11 cellular contexts compared by ENCODE assay signal in genomic region chr2:118841828-118842461, GRCh38. TPM values are rescaled to one million over a fixed set of nuclear protein-coding genes. Genes with fewer than 3 reads are reported as not detected.
A peak's percentile ranks its signal among the peaks of the same experiment; 100 is the strongest.
DNase-seq lines count a peak whose midpoint lies in the region; ATAC-seq, FAIRE-seq and TF ChIP-seq lines count a peak whose summit lies in the region.
"Had no signal": no experiment of that assay in that cellular context is flagged by ENCODE, and none has a peak within 500 bp of the region (broad histone marks: within the 10 kb centered on the region; RNA-seq: fewer than 3 reads in every experiment).

No MANE protein-coding gene starts in this region.

- no peaks in the 10 kb centered on the region for H3K36me3 Mint-ChIP-seq in activated naive CD4-positive, alpha-beta T cell treated with anti-CD3 and anti-CD28 coated beads for 36 hours (ENCODE audit: low read depth)
- H3K36me3 Mint-ChIP-seq in Caco-2 (ENCODE audit: insufficient read depth, unreplicated experiment): no peaks in the 10 kb centered on the region

- TF ChIP-seq POLR2A in GM12878 (IDR thresholded peaks at IDR 0.05; ENCODE audit: low read depth, low read length) (no peak), suprapubic skin (IDR thresholded peaks at IDR 0.05) (no peak)

- H3K4me3 ChIP-seq in GM12878: no peak overlapping the region
- peak overlapping the region; percentile 11 to 51 for H3K4me3 ChIP-seq in muscle layer of duodenum (ENCODE audit: low read depth in 1 of 2, low read length in 2 of 2)
- peak overlapping the region; percentile 72 for H3K4me3 ChIP-seq in suprapubic skin
- no peak overlapping the region for H3K4me3 ChIP-seq in Caco-2 (ENCODE audit: low read depth, low read length)

- no peak overlapping the region for H3K27ac ChIP-seq in GM12878 (ENCODE audit: control insufficient read depth, insufficient read depth)
- H3K27ac ChIP-seq in muscle layer of duodenum (ENCODE audit: low read length): no peak overlapping the region
- peak overlapping the region; percentile 92 for H3K27ac ChIP-seq in suprapubic skin

- ATAC-seq in GM12878 (no peak), HG03432 (IDR thresholded peaks at IDR 0.05; ENCODE audit: unreplicated experiment) (no peak), GM21367 (IDR thresholded peaks at IDR 0.05; ENCODE audit: unreplicated experiment) (no peak)

- H3K79me2 ChIP-seq in GM12878 (ENCODE audit: control insufficient read depth, insufficient read depth, low read length): no peaks in the 10 kb centered on the region

- TF ChIP-seq EP300 in GM12878 (IDR thresholded peaks at IDR 0.05; ENCODE audit: borderline replicate concordance in 1 of 2, control insufficient read depth in 1 of 2, low read depth in 2 of 2, low read length in 2 of 2): no peak
- no peak for TF ChIP-seq EP300 in suprapubic skin (IDR thresholded peaks at IDR 0.05)

- H3K4me2 ChIP-seq in GM12878 (ENCODE audit: control insufficient read depth, insufficient read depth): 0 out of 2 replicates have a peak overlapping the region, but pooled peaks have one; percentile 3

- no TSS peak for BruUV-seq in GM12878 (replicated peaks; lab: Mats Ljungman, UMichigan)
- BruUV-seq in Caco-2 (replicated peaks; lab: Mats Ljungman, UMichigan): no TSS peak

- DNase-seq in activated naive CD4-positive, alpha-beta T cell treated with anti-CD3 and anti-CD28 coated beads for 36 hours: no peak
- DNase-seq in activated naive CD4-positive, alpha-beta T cell treated with Interleukin-2 at 50 U/mL for 16 hours: no peak
- DNase-seq in GM12878 (ENCODE audit: low read depth, low spot score) (no peak), suprapubic skin (ENCODE audit: low spot score in 2 of 2) (no peak), Caco-2 (no peak)
- DNase-seq: NCI-H1930 had no signal

- CTCF ChIA-PET in activated naive CD4-positive, alpha-beta T cell treated with anti-CD3 and anti-CD28 coated beads for 36 hours (lab: Charles Lee): no interaction called here
- CTCF ChIA-PET in GM12878 (lab: Yijun Ruan, JAX): no interaction called here
- CTCF ChIA-PET in Caco-2 (lab: Charles Lee): no interaction called here

- H3K4me3 Mint-ChIP-seq in activated naive CD4-positive, alpha-beta T cell treated with anti-CD3 and anti-CD28 coated beads for 36 hours: peak overlapping the region; percentile 55
- no peak overlapping the region for H3K4me3 Mint-ChIP-seq in Caco-2 (ENCODE audit: unreplicated experiment)

- H3K27me3 ChIP-seq in GM12878 (replicated peaks in 1 of 2; ENCODE audit: control insufficient read depth in 2 of 2, insufficient read depth in 2 of 2, low read length in 1 of 2) (peaks cover 15 to 24% of the 10 kb centered on the region in 2 experiments), muscle layer of duodenum (ENCODE audit: low read depth, low read length) (peaks cover 85% of the 10 kb centered on the region), suprapubic skin (peaks cover 88% of the 10 kb centered on the region), Caco-2 (replicated peaks; ENCODE audit: control insufficient read depth, insufficient read depth, low read length) (no peaks in the 10 kb centered on the region; the same call in 1 of the 2 replicates)

- H3K27ac Mint-ChIP-seq in activated naive CD4-positive, alpha-beta T cell treated with anti-CD3 and anti-CD28 coated beads for 36 hours: no peak overlapping the region
- H3K27ac Mint-ChIP-seq in Caco-2 (ENCODE audit: unreplicated experiment): no peak overlapping the region

- TF ChIP-seq RAD21 in GM12878 (IDR thresholded peaks at IDR 0.05; ENCODE audit: insufficient read depth, low read depth, low read length): no peak

- peaks cover 22% of the 10 kb centered on the region for H3K4me1 Mint-ChIP-seq in activated naive CD4-positive, alpha-beta T cell treated with anti-CD3 and anti-CD28 coated beads for 36 hours (ENCODE audit: low read depth)
- H3K4me1 Mint-ChIP-seq in Caco-2 (ENCODE audit: low read depth, unreplicated experiment): peaks cover 6% of the 10 kb centered on the region

- 31% methylated on average over 47 of the region's 47 CpGs for WGBS in GM12878 (ENCODE audit: insufficient coverage, insufficient replicate concordance, low lambda C conversion rate, missing lambda C conversion rate)
- 28% methylated on average over 37 of the region's 47 CpGs for WGBS in suprapubic skin

- H4K20me1 ChIP-seq in GM12878 (ENCODE audit: control insufficient read depth, insufficient read depth): no peaks in the 10 kb centered on the region

- H3K4me1 ChIP-seq in GM12878 (ENCODE audit: control insufficient read depth, insufficient read depth, low read length) (no peaks in the 10 kb centered on the region), muscle layer of duodenum (ENCODE audit: control insufficient read depth in 1 of 2, insufficient read depth in 2 of 2, low read length in 2 of 2) (peaks cover 0 to 27% of the 10 kb centered on the region in 2 donors), suprapubic skin (peaks cover 45% of the 10 kb centered on the region), Caco-2 (no peaks in the 10 kb centered on the region)

- H3K9me3 ChIP-seq in GM12878 (replicated peaks; ENCODE audit: control insufficient read depth, insufficient read depth, low read length) (no peaks in the 10 kb centered on the region), muscle layer of duodenum (ENCODE audit: control insufficient read depth in 1 of 2, low read length in 2 of 2) (no peaks in the 10 kb centered on the region), suprapubic skin (no peaks in the 10 kb centered on the region), Caco-2 (no peaks in the 10 kb centered on the region)

- TF ChIP-seq CTCF in GM12878 (IDR thresholded peaks at IDR 0.05 in 2 of 3, conservative IDR thresholded peaks at IDR 0.05 in 1 of 3; ENCODE audit: control insufficient read depth in 2 of 3, extremely low read depth in 1 of 3, insufficient read depth in 1 of 3, low read depth in 3 of 3, low read length in 3 of 3) (no peak), suprapubic skin (IDR thresholded peaks at IDR 0.05) (no peak), Caco-2 (IDR thresholded peaks at IDR 0.05; ENCODE audit: insufficient read depth in 1 of 2, low read depth in 1 of 2, low read length in 1 of 2, severe bottlenecking in 1 of 2, unreplicated experiment in 1 of 2) (no peak)

- peaks cover 80% of the 10 kb centered on the region for H3K27me3 Mint-ChIP-seq in activated naive CD4-positive, alpha-beta T cell treated with anti-CD3 and anti-CD28 coated beads for 36 hours (ENCODE audit: low read depth)
- no peaks in the 10 kb centered on the region for H3K27me3 Mint-ChIP-seq in Caco-2 (ENCODE audit: insufficient read depth, unreplicated experiment)

- H3K36me3 ChIP-seq in GM12878 (ENCODE audit: control insufficient read depth in 2 of 2, insufficient read depth in 2 of 2, low read length in 1 of 2): no peaks in the 10 kb centered on the region
- no peaks in the 10 kb centered on the region for H3K36me3 ChIP-seq in muscle layer of duodenum (ENCODE audit: control insufficient read depth in 1 of 2, insufficient read depth in 2 of 2, low read length in 2 of 2)
- H3K36me3 ChIP-seq in suprapubic skin: no peaks in the 10 kb centered on the region
- H3K36me3 ChIP-seq in Caco-2 (ENCODE audit: control insufficient read depth, insufficient read depth, low read length): no peaks in the 10 kb centered on the region

- SMC1A ChIA-PET in GM12878 (lab: Charles Lee; ENCODE audit: uncharacterized antibody, unreplicated experiment): no interaction called here

- RAD21 ChIA-PET in GM12878 (lab: Charles Lee; ENCODE audit: unreplicated experiment): no interaction called here

- in situ Hi-C loops in GM12878 (cut with MboI): no loop called here

- H2AFZ ChIP-seq in GM12878 (ENCODE audit: control insufficient read depth, low read depth, low read length): no peak overlapping the region

- FAIRE-seq in GM12878 (lab: Jason Lieb, UNC): no peak
- FAIRE-seq: H54 had no signal

- POLR2A ChIA-PET in GM12878 (lab: Charles Lee) (no interaction called here), Caco-2 (lab: Charles Lee) (no interaction called here)

- intact Hi-C loops in activated naive CD4-positive, alpha-beta T cell treated with anti-CD3 and anti-CD28 coated beads for 36 hours (cut with micrococcal nuclease): loop anchor here (10.0 kb wide), 1 partner anchor 1027 kb away; the partner anchor contains the start of gene DDX18
- intact Hi-C loops in GM12878 (cut with micrococcal nuclease; ENCODE audit: unreplicated experiment): no loop called here
- intact Hi-C loops in Caco-2 (cut with micrococcal nuclease; ENCODE audit: unreplicated experiment): no loop called here

- no peaks in the 10 kb centered on the region for H3K9me3 Mint-ChIP-seq in activated naive CD4-positive, alpha-beta T cell treated with anti-CD3 and anti-CD28 coated beads for 36 hours
- no peaks in the 10 kb centered on the region for H3K9me3 Mint-ChIP-seq in Caco-2 (ENCODE audit: unreplicated experiment)

- no peak overlapping the region for H3K9ac ChIP-seq in GM12878 (ENCODE audit: control insufficient read depth, insufficient read depth, low read length)

TF ChIP-seq in GM12878, 131 proteins besides CTCF, POLR2A, EP300 and RAD21:
- TF ChIP-seq EED (IDR thresholded peaks at IDR 0.05; ENCODE audit: low read depth): no peak
- TF ChIP-seq BMI1 (IDR thresholded peaks at IDR 0.05; ENCODE audit: borderline replicate concordance): peak; percentile 70
- TF ChIP-seq SUZ12 (IDR thresholded peaks at IDR 0.05; ENCODE audit: unreplicated experiment): peak; percentile 99

RNA-seq across cellular contexts. Expression of gene EN1, which starts 5.5 kb away (rescaled TPM):
- not detected for total RNA-seq in activated naive CD4-positive, alpha-beta T cell treated with anti-CD3 and anti-CD28 coated beads for 36 hours
- total RNA-seq in GM12878 (2013; cell fraction: nucleolus; rRNA removed): not detected in 2 replicates
- not detected in 2 replicates for total RNA-seq in GM12878 (2014; rRNA removed)
- total RNA-seq in GM12878 (2014; rRNA removed; fragmentation: Illumina TruSeq; extraction: Trizol): not detected in 2 replicates
- not detected in 2 replicates for total RNA-seq in GM12878 (2021)
- not detected for polyA plus RNA-seq in GM12878 (2011; ENCODE audit: low read depth)
- not detected in 2 replicates for polyA plus RNA-seq in GM12878 (2011; rRNA removed)
- not detected in 2 replicates for polyA plus RNA-seq in GM12878 (2011; cell fraction: cytosol; rRNA removed)
- not detected in 2 replicates for polyA plus RNA-seq in GM12878 (2011; cell fraction: nucleus; rRNA removed)
- not detected in 2 replicates for polyA plus RNA-seq in GM12878 (2012)
- not detected in 2 replicates for polyA plus RNA-seq in GM12878 (2014; fragmentation: Illumina TruSeq; extraction: Trizol)
- polyA plus RNA-seq in GM12878 (2014; fragmentation: Nextera tagmentation; extraction: Ambion mirVana): not detected
- not detected in 2 replicates for polyA plus RNA-seq in GM12878 (2014; rRNA removed)
- polyA plus RNA-seq in GM12878 (2016; fragmentation: Nextera tagmentation; extraction: Ambion mirVana): not detected
- polyA minus RNA-seq in GM12878 (2011; rRNA and poly(A)+ RNA removed): not detected in 2 replicates
- polyA minus RNA-seq in GM12878 (2011; cell fraction: cytosol; rRNA and poly(A)+ RNA removed): not detected in 2 replicates
- not detected in 2 replicates for polyA minus RNA-seq in GM12878 (2011; cell fraction: nucleus; rRNA and poly(A)+ RNA removed)
- total RNA-seq in suprapubic skin: 10 to 100 TPM in 2 of 4 donors, 1 to 10 TPM in 2; 7.3 to 16.7 (median 11.8) TPM
- total RNA-seq in Caco-2 (2022): 0.16 and 0.37 TPM in 2 replicates
- total RNA-seq: lung microvascular endothelial cell had no signal

Comparison
In these comparisons a context has a peak if more than half of its experiments do, and no peak if none do; other contexts are left out.
1. H3K4me3 ChIP-seq: peak in muscle layer of duodenum (2 of 2) and suprapubic skin (single experiment); none in GM12878 (single experiment) and Caco-2 (single experiment).